In the genomic region with DNA sequence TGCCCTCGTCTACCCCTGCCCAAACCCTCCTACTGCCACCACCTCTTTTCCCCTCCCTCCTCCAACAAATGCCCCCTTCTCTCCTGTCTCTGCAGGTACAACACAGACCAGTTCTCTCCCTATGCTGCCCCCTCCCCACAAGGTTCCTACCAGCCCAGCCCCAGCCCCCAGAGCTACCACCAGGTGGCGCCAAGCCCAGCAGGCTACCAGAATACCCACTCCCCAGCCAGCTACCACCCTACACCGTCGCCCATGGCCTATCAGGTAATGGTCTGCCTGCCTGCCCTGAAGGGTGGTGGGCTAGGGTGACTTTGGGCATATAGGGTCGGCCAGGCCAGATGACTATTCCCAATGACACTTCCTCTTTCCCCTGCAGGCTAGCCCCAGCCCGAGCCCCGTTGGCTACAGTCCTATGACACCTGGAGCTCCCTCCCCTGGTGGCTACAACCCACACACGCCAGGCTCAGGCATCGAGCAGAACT, we compare ENCODE assay signal across 9 cellular contexts. TPM values are rescaled to one million over a fixed set of nuclear protein-coding genes. Genes with fewer than 3 reads are reported as not detected.
DNase-seq lines count a peak whose midpoint lies in the region; ATAC-seq and TF ChIP-seq lines count a peak whose summit lies in the region.
"Had no signal": no experiment of that assay in that cellular context is flagged by ENCODE, and none has a peak within 500 bp of the region (broad histone marks: within the 10 kb centered on the region; RNA-seq: fewer than 3 reads in every experiment).

No MANE protein-coding gene starts in this region.

- no peaks in the 10 kb centered on the region for H3K9me3 Mint-ChIP-seq in activated CD8-positive, alpha-beta memory T cell treated with anti-CD3 and anti-CD28 coated beads, Interleukin-2, amount 10 ng/mL, durations not matched to agents 7 days and 5 days (ENCODE audit: low read depth)
- H3K9me3 Mint-ChIP-seq in endodermal cell, result no peaks in the 10 kb centered on the region
- H3K9me3 Mint-ChIP-seq in naive thymus-derived CD8-positive, alpha-beta T cell, result no peaks in the 10 kb centered on the region

- peaks cover 68% of the 10 kb centered on the region for H3K36me3 ChIP-seq in endodermal cell (ENCODE audit: control insufficient read depth, insufficient read depth, low read length)

- peak; percentile 73 for DNase-seq in DMS53 (lab: John Stamatoyannopoulos, UW)
- DNase-seq in DMS53 treated with DMSO at 0.1 percent for 48 hours (lab: John Stamatoyannopoulos, UW; ENCODE audit: unreplicated experiment), result no peak
- peak; percentile 36 for DNase-seq in NCI-H510A treated with DMSO at 0.1 percent for 48 hours (lab: John Stamatoyannopoulos, UW)
- DNase-seq in activated CD8-positive, alpha-beta memory T cell treated with anti-CD3 and anti-CD28 coated beads, Interleukin-2, amount 10 ng/mL, durations not matched to agents 7 days and 5 days, result peak; percentile 67
- DNase-seq in endodermal cell, result peak; percentile 96
- peak; percentile 58 to 87 (median 72) for DNase-seq in naive thymus-derived CD8-positive, alpha-beta T cell
- DNase-seq in stimulated activated naive CD8-positive, alpha-beta T cell treated with anti-CD3 and anti-CD28 coated beads, Interleukin-15, Interleukin-2, amounts not matched to agents 100 U/mL and 50 U/mL, for 24 hours, result peak; percentile 81
- no peak for DNase-seq in NCI-H226

- H3K9me3 ChIP-seq in endodermal cell (ENCODE audit: control insufficient read depth, low read length), result no peaks in the 10 kb centered on the region

- H3K27ac ChIP-seq in endodermal cell (ENCODE audit: low read depth, low read length), result no peak overlapping the region

- H3K4me3 Mint-ChIP-seq in activated CD8-positive, alpha-beta memory T cell treated with anti-CD3 and anti-CD28 coated beads, Interleukin-2, amount 10 ng/mL, durations not matched to agents 7 days and 5 days, result no peak overlapping the region
- H3K4me3 Mint-ChIP-seq in endodermal cell, result no peak overlapping the region
- H3K4me3 Mint-ChIP-seq in naive thymus-derived CD8-positive, alpha-beta T cell, result no peak overlapping the region

- ATAC-seq in activated CD8-positive, alpha-beta memory T cell treated with anti-CD3 and anti-CD28 coated beads, Interleukin-2, amount 10 ng/mL, durations not matched to agents 7 days and 5 days, result peak; percentile 83
- peak; percentile 84 to 87 for ATAC-seq in naive thymus-derived CD8-positive, alpha-beta T cell
- no peak for ATAC-seq in stimulated activated naive CD8-positive, alpha-beta T cell treated with anti-CD3 and anti-CD28 coated beads, Interleukin-15, Interleukin-2, amounts not matched to agents 100 U/mL and 50 U/mL, for 24 hours

- no peak overlapping the region for H3K9ac ChIP-seq in endodermal cell (ENCODE audit: extremely low read depth, low read length, poor library complexity, severe bottlenecking)

- CTCF ChIA-PET in activated CD8-positive, alpha-beta memory T cell treated with anti-CD3 and anti-CD28 coated beads, Interleukin-2, amount 10 ng/mL, durations not matched to agents 7 days and 5 days (lab: Charles Lee), result interaction anchor here (0.6 to 4.9 kb wide), 26 partner anchors 8 to 369 kb away, joined by 3 to 37 read pairs (median 5); a partner anchor contains a TSS

- H3K4me1 Mint-ChIP-seq in activated CD8-positive, alpha-beta memory T cell treated with anti-CD3 and anti-CD28 coated beads, Interleukin-2, amount 10 ng/mL, durations not matched to agents 7 days and 5 days, result peaks cover 11% of the 10 kb centered on the region
- H3K4me1 Mint-ChIP-seq in endodermal cell, result no peaks in the 10 kb centered on the region
- peaks cover 0 to 14% (median 8%) of the 10 kb centered on the region in 4 donors for H3K4me1 Mint-ChIP-seq in naive thymus-derived CD8-positive, alpha-beta T cell

- peaks cover 38% of the 10 kb centered on the region for H3K36me3 Mint-ChIP-seq in activated CD8-positive, alpha-beta memory T cell treated with anti-CD3 and anti-CD28 coated beads, Interleukin-2, amount 10 ng/mL, durations not matched to agents 7 days and 5 days
- peaks cover 64% of the 10 kb centered on the region for H3K36me3 Mint-ChIP-seq in endodermal cell (ENCODE audit: low read depth)
- peaks cover 6 to 62% (median 12%) of the 10 kb centered on the region in 3 donors for H3K36me3 Mint-ChIP-seq in naive thymus-derived CD8-positive, alpha-beta T cell

- 68 to 76% methylated on average over 7 to 9 of the region's 9 CpGs for WGBS in endodermal cell (ENCODE audit: insufficient coverage in 1 of 2, insufficient read length in 1 of 2), 2 experiments

- peak; percentile 94 for TF ChIP-seq CTCF in endodermal cell (conservative IDR thresholded peaks at IDR 0.05)

- H3K4me1 ChIP-seq in endodermal cell (ENCODE audit: control insufficient read depth, insufficient read depth, low read length), result no peaks in the 10 kb centered on the region

- no peaks in the 10 kb centered on the region for H3K27me3 Mint-ChIP-seq in activated CD8-positive, alpha-beta memory T cell treated with anti-CD3 and anti-CD28 coated beads, Interleukin-2, amount 10 ng/mL, durations not matched to agents 7 days and 5 days
- no peaks in the 10 kb centered on the region for H3K27me3 Mint-ChIP-seq in endodermal cell (ENCODE audit: insufficient read depth)
- H3K27me3 Mint-ChIP-seq in naive thymus-derived CD8-positive, alpha-beta T cell, result no peaks in the 10 kb centered on the region

- no peaks in the 10 kb centered on the region for H3K27me3 ChIP-seq in endodermal cell (ENCODE audit: control insufficient read depth, insufficient read depth, low read length, poor library complexity, severe bottlenecking)

- no peak overlapping the region for H3K4me3 ChIP-seq in endodermal cell (ENCODE audit: low read length)

- POLR2A ChIA-PET in naive thymus-derived CD8-positive, alpha-beta T cell (lab: Charles Lee), result interaction anchor here (0.6 to 2.7 kb wide), 5 partner anchors 29 to 71 kb away, joined by 4 to 10 read pairs (median 6); a partner anchor contains a TSS

- no peak overlapping the region for H3K27ac Mint-ChIP-seq in activated CD8-positive, alpha-beta memory T cell treated with anti-CD3 and anti-CD28 coated beads, Interleukin-2, amount 10 ng/mL, durations not matched to agents 7 days and 5 days
- H3K27ac Mint-ChIP-seq in endodermal cell, result peak overlapping the region; percentile 61
- peak overlapping the region in 8 of 10 donors; percentile 41 to 89 (median 74) for H3K27ac Mint-ChIP-seq in naive thymus-derived CD8-positive, alpha-beta T cell

RNA-seq across cellular contexts. Expression of a gene that starts 6.5 kb away (rescaled TPM):
- total RNA-seq in activated CD8-positive, alpha-beta memory T cell treated with anti-CD3 and anti-CD28 coated beads, Interleukin-2, amount 10 ng/mL, durations not matched to agents 7 days and 5 days, result 10 to 100 TPM; 59.6 to 83.9 TPM
- total RNA-seq in endodermal cell, result 10 to 100 TPM; 87.8 to 94.6 TPM
- polyA plus RNA-seq in endodermal cell (2013, experiment 1 of 2), result 83.8 TPM
- polyA plus RNA-seq in endodermal cell (2013, experiment 2 of 2), result 79.7 TPM
- 10 to 100 TPM; 47.5 to 52.1 TPM for total RNA-seq in naive thymus-derived CD8-positive, alpha-beta T cell
- polyA plus RNA-seq in naive thymus-derived CD8-positive, alpha-beta T cell, result 10 to 100 TPM; 41.4 to 53.3 (median 44.6) TPM

RNA-seq across cellular contexts. Expression of a gene that starts 24.6 kb away (rescaled TPM):
- total RNA-seq in activated CD8-positive, alpha-beta memory T cell treated with anti-CD3 and anti-CD28 coated beads, Interleukin-2, amount 10 ng/mL, durations not matched to agents 7 days and 5 days, result under 1 TPM; 0.26 to 0.98 TPM
- total RNA-seq in endodermal cell, result 1 to 10 TPM; 2.0 to 4.3 TPM
- 46.8 TPM for polyA plus RNA-seq in endodermal cell (2013, experiment 1 of 2)
- polyA plus RNA-seq in endodermal cell (2013, experiment 2 of 2), result 39.5 TPM
- total RNA-seq in naive thymus-derived CD8-positive, alpha-beta T cell, result under 1 TPM; 0.22 to 0.36 TPM
- polyA plus RNA-seq in naive thymus-derived CD8-positive, alpha-beta T cell, result 1 to 10 TPM; 1.1 to 1.9 (median 1.8) TPM

RNA-seq across cellular contexts. Expression of a gene that starts 28.8 kb away (rescaled TPM):
- 100 to 1,000 TPM; 144 to 181 TPM for total RNA-seq in activated CD8-positive, alpha-beta memory T cell treated with anti-CD3 and anti-CD28 coated beads, Interleukin-2, amount 10 ng/mL, durations not matched to agents 7 days and 5 days
- 100 to 1,000 TPM; 130 to 139 TPM for total RNA-seq in endodermal cell
- polyA plus RNA-seq in endodermal cell (2013, experiment 1 of 2), result 97.6 TPM
- 85.8 TPM for polyA plus RNA-seq in endodermal cell (2013, experiment 2 of 2)
- total RNA-seq in naive thymus-derived CD8-positive, alpha-beta T cell, result 100 to 1,000 TPM; 185 to 196 TPM
- 100 to 1,000 TPM in 1 of 3 donors, 10 to 100 TPM in 2; 79.9 to 115 (median 96.6) TPM for polyA plus RNA-seq in naive thymus-derived CD8-positive, alpha-beta T cell

RNA-seq across cellular contexts. Expression of a gene that starts 38.4 kb away (rescaled TPM):
- total RNA-seq in activated CD8-positive, alpha-beta memory T cell treated with anti-CD3 and anti-CD28 coated beads, Interleukin-2, amount 10 ng/mL, durations not matched to agents 7 days and 5 days, result 1,000 to 10,000 TPM; 1,815 to 2,117 TPM
- 1,000 to 10,000 TPM; 1,674 to 1,990 TPM for total RNA-seq in endodermal cell
- 2,268 TPM for polyA plus RNA-seq in endodermal cell (2013, experiment 1 of 2)
- polyA plus RNA-seq in endodermal cell (2013, experiment 2 of 2), result 2,119 TPM
- total RNA-seq in naive thymus-derived CD8-positive, alpha-beta T cell, result 1,000 to 10,000 TPM; 3,730 to 3,760 TPM
- polyA plus RNA-seq in naive thymus-derived CD8-positive, alpha-beta T cell, result 1,000 to 10,000 TPM; 2,588 to 2,812 (median 2,742) TPM

RNA-seq across cellular contexts. Expression of a gene that starts 40.8 kb away (rescaled TPM):
- total RNA-seq in activated CD8-positive, alpha-beta memory T cell treated with anti-CD3 and anti-CD28 coated beads, Interleukin-2, amount 10 ng/mL, durations not matched to agents 7 days and 5 days, result not detected
- total RNA-seq in endodermal cell, result 10 to 100 TPM in 1 of 2 donors, 1 to 10 TPM in 1; 8.7 to 15.3 TPM
- 1.9 TPM for polyA plus RNA-seq in endodermal cell (2013, experiment 1 of 2)
- polyA plus RNA-seq in endodermal cell (2013, experiment 2 of 2), result 1.6 TPM
- not detected for total RNA-seq in naive thymus-derived CD8-positive, alpha-beta T cell
- not detected for polyA plus RNA-seq in naive thymus-derived CD8-positive, alpha-beta T cell
- polyA plus RNA-seq: esophagus had no signal

Comparison
In these comparisons a context has a peak if more than half of its experiments do, and no peak if none do; other contexts are left out.
1. DNase-seq: peak in DMS53 (single experiment), NCI-H510A treated with DMSO at 0.1 percent for 48 hours (single experiment), activated CD8-positive, alpha-beta memory T cell treated with anti-CD3 and anti-CD28 coated beads, Interleukin-2, amount 10 ng/mL, durations not matched to agents 7 days and 5 days (single experiment), endodermal cell (single experiment), naive thymus-derived CD8-positive, alpha-beta T cell (10 of 10) and stimulated activated naive CD8-positive, alpha-beta T cell treated with anti-CD3 and anti-CD28 coated beads, Interleukin-15, Interleukin-2, amounts not matched to agents 100 U/mL and 50 U/mL, for 24 hours (single experiment); none in DMS53 treated with DMSO at 0.1 percent for 48 hours (single experiment) and NCI-H226 (single experiment).